ENCODE assay signal across 1 cellular context in the genomic region with DNA sequence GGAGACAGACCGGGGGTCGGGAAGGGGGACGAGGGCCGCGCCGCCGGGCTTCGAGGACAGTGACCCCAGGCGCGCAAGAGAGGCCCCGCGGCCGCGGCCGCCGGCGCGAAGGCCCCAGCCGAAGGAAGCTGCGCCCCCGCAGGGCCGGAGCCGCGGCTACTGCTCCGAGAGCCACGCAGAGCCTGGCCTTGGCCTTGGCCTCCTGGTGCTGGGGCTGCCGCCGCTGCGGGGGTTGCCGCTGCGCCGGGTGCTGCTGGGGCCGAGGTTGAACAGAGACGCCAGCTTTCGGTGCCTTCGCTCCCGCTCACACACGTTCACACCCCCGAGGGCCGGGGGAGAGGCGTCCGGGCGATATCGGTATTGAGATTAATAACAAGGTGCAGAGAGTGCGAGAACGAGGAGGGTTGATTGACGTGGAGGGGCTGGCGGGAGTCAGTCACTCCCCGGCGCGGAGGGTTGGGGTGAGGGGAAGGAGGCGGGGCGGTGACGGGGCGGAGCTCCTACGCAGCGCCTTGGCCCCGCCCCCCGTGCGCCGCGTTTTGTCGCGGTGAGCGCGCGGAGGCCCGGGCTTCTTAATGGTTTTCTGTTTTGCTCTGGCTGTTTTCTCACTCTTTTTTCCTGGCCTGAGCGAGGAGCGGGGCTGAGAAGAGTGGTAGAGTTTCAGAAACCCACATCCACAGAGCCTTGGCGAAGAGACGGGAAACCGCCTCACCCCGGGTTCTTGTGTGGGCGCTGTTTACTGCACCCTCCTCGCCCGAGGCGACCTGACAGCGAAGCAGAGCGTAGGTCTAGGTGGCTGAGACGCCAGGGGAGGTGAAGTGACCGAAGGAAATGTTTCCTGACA.
TF ChIP-seq lines count a peak whose summit lies in the region.

No MANE protein-coding gene starts in this region.

TF ChIP-seq in GM12878, 131 proteins besides CTCF, POLR2A, EP300 and RAD21 (continued from another document and continues in another):
- peak in 1 of 2 experiments; percentile 8; a peak in 1 of 4 replicates for TF ChIP-seq BHLHE40 (IDR thresholded peaks at IDR 0.05; ENCODE audit: borderline replicate concordance in 1 of 2, low read depth in 2 of 2, low read length in 1 of 2)
- peak; percentile 37 for TF ChIP-seq BACH1 (IDR thresholded peaks at IDR 0.05; ENCODE audit: borderline replicate concordance)
- peak; percentile 76; the same call in 1 of the 2 replicates for TF ChIP-seq HDGF (IDR thresholded peaks at IDR 0.05)
- TF ChIP-seq, protein P1, sequence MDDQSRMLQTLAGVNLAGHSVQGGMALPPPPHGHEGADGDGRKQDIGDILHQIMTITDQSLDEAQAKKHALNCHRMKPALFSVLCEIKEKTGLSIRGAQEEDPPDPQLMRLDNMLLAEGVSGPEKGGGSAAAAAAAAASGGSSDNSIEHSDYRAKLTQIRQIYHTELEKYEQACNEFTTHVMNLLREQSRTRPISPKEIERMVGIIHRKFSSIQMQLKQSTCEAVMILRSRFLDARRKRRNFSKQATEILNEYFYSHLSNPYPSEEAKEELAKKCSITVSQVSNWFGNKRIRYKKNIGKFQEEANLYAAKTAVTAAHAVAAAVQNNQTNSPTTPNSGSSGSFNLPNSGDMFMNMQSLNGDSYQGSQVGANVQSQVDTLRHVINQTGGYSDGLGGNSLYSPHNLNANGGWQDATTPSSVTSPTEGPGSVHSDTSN (IDR thresholded peaks at IDR 0.05; ENCODE audit: insufficient replicate concordance, low read depth, low read length): peak; percentile 93
- TF ChIP-seq, protein P2, sequence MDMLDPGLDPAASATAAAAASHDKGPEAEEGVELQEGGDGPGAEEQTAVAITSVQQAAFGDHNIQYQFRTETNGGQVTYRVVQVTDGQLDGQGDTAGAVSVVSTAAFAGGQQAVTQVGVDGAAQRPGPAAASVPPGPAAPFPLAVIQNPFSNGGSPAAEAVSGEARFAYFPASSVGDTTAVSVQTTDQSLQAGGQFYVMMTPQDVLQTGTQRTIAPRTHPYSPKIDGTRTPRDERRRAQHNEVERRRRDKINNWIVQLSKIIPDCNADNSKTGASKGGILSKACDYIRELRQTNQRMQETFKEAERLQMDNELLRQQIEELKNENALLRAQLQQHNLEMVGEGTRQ (IDR thresholded peaks at IDR 0.05; ENCODE audit: borderline replicate concordance, low read depth, low read length): no peak
- TF ChIP-seq NR2F1 (conservative IDR thresholded peaks at IDR 0.05): peak; percentile 60; the same call in 1 of the 2 replicates
- 0 out of 2 replicates have a peak, but pooled peaks have one; percentile 47 for TF ChIP-seq ZNF207 (IDR thresholded peaks at IDR 0.05; ENCODE audit: borderline replicate concordance)
- TF ChIP-seq NBN (IDR thresholded peaks at IDR 0.05): peak; percentile 60; the same call in 1 of the 2 replicates
- no peak; the same call in 1 of the 2 replicates for TF ChIP-seq STAT1 (conservative IDR thresholded peaks at IDR 0.05)
- TF ChIP-seq KLF5 (IDR thresholded peaks at IDR 0.05; ENCODE audit: partially characterized antibody): peak; percentile 26
- TF ChIP-seq SMARCA5 (IDR thresholded peaks at IDR 0.05): peak; percentile 17; the same call in 1 of the 2 replicates
- TF ChIP-seq, protein P3, sequence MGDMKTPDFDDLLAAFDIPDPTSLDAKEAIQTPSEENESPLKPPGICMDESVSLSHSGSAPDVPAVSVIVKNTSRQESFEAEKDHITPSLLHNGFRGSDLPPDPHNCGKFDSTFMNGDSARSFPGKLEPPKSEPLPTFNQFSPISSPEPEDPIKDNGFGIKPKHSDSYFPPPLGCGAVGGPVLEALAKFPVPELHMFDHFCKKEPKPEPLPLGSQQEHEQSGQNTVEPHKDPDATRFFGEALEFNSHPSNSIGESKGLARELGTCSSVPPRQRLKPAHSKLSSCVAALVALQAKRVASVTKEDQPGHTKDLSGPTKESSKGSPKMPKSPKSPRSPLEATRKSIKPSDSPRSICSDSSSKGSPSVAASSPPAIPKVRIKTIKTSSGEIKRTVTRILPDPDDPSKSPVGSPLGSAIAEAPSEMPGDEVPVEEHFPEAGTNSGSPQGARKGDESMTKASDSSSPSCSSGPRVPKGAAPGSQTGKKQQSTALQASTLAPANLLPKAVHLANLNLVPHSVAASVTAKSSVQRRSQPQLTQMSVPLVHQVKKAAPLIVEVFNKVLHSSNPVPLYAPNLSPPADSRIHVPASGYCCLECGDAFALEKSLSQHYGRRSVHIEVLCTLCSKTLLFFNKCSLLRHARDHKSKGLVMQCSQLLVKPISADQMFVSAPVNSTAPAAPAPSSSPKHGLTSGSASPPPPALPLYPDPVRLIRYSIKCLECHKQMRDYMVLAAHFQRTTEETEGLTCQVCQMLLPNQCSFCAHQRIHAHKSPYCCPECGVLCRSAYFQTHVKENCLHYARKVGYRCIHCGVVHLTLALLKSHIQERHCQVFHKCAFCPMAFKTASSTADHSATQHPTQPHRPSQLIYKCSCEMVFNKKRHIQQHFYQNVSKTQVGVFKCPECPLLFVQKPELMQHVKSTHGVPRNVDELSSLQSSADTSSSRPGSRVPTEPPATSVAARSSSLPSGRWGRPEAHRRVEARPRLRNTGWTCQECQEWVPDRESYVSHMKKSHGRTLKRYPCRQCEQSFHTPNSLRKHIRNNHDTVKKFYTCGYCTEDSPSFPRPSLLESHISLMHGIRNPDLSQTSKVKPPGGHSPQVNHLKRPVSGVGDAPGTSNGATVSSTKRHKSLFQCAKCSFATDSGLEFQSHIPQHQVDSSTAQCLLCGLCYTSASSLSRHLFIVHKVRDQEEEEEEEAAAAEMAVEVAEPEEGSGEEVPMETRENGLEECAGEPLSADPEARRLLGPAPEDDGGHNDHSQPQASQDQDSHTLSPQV (IDR thresholded peaks at IDR 0.05): no peak
- no peak for TF ChIP-seq NRF1 (conservative IDR thresholded peaks at IDR 0.05; ENCODE audit: low read depth, low read length)
- TF ChIP-seq, protein P4, sequence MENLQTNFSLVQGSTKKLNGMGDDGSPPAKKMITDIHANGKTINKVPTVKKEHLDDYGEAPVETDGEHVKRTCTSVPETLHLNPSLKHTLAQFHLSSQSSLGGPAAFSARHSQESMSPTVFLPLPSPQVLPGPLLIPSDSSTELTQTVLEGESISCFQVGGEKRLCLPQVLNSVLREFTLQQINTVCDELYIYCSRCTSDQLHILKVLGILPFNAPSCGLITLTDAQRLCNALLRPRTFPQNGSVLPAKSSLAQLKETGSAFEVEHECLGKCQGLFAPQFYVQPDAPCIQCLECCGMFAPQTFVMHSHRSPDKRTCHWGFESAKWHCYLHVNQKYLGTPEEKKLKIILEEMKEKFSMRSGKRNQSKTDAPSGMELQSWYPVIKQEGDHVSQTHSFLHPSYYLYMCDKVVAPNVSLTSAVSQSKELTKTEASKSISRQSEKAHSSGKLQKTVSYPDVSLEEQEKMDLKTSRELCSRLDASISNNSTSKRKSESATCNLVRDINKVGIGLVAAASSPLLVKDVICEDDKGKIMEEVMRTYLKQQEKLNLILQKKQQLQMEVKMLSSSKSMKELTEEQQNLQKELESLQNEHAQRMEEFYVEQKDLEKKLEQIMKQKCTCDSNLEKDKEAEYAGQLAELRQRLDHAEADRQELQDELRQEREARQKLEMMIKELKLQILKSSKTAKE (IDR thresholded peaks at IDR 0.05; ENCODE audit: low read depth, poor library complexity, severe bottlenecking): peak; percentile 47
- TF ChIP-seq ZNF24 (IDR thresholded peaks at IDR 0.05): no peak
- TF ChIP-seq, protein P5, sequence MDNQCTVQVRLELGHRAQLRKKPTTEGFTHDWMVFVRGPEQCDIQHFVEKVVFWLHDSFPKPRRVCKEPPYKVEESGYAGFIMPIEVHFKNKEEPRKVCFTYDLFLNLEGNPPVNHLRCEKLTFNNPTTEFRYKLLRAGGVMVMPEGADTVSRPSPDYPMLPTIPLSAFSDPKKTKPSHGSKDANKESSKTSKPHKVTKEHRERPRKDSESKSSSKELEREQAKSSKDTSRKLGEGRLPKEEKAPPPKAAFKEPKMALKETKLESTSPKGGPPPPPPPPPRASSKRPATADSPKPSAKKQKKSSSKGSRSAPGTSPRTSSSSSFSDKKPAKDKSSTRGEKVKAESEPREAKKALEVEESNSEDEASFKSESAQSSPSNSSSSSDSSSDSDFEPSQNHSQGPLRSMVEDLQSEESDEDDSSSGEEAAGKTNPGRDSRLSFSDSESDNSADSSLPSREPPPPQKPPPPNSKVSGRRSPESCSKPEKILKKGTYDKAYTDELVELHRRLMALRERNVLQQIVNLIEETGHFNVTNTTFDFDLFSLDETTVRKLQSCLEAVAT (IDR thresholded peaks at IDR 0.05): 0 out of 2 replicates have a peak, but pooled peaks have one; percentile 31
- TF ChIP-seq, protein P6, sequence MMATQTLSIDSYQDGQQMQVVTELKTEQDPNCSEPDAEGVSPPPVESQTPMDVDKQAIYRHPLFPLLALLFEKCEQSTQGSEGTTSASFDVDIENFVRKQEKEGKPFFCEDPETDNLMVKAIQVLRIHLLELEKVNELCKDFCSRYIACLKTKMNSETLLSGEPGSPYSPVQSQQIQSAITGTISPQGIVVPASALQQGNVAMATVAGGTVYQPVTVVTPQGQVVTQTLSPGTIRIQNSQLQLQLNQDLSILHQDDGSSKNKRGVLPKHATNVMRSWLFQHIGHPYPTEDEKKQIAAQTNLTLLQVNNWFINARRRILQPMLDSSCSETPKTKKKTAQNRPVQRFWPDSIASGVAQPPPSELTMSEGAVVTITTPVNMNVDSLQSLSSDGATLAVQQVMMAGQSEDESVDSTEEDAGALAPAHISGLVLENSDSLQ (IDR thresholded peaks at IDR 0.05): peak; percentile 97
- peak; percentile 52 for TF ChIP-seq POLR2AphosphoS5 (IDR thresholded peaks at IDR 0.05; ENCODE audit: low read length)
- TF ChIP-seq SIN3A (IDR thresholded peaks at IDR 0.05; ENCODE audit: low read depth, low read length): no peak
- TF ChIP-seq KDM1A (IDR thresholded peaks at IDR 0.05; ENCODE audit: borderline replicate concordance): no peak
- no peak for TF ChIP-seq MXI1 (IDR thresholded peaks at IDR 0.05; ENCODE audit: low read depth, low read length)
- TF ChIP-seq RAD51 (IDR thresholded peaks at IDR 0.05): no peak
- TF ChIP-seq, protein P7, sequence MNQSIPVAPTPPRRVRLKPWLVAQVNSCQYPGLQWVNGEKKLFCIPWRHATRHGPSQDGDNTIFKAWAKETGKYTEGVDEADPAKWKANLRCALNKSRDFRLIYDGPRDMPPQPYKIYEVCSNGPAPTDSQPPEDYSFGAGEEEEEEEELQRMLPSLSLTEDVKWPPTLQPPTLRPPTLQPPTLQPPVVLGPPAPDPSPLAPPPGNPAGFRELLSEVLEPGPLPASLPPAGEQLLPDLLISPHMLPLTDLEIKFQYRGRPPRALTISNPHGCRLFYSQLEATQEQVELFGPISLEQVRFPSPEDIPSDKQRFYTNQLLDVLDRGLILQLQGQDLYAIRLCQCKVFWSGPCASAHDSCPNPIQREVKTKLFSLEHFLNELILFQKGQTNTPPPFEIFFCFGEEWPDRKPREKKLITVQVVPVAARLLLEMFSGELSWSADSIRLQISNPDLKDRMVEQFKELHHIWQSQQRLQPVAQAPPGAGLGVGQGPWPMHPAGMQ (IDR thresholded peaks at IDR 0.05; ENCODE audit: borderline replicate concordance): no peak
- 0 out of 2 replicates have a peak, but pooled peaks have one; percentile 14 for TF ChIP-seq MTA2 (IDR thresholded peaks at IDR 0.05; ENCODE audit: low read depth)
- peak; percentile 49 for TF ChIP-seq GATAD2B (conservative IDR thresholded peaks at IDR 0.05; ENCODE audit: low read depth)
- TF ChIP-seq ZSCAN29 (IDR thresholded peaks at IDR 0.05): peak; percentile 31; the same call in 1 of the 2 replicates
- no peak for TF ChIP-seq YY1 (IDR thresholded peaks at IDR 0.05; ENCODE audit: low read depth, low read length)
- peak; percentile 26; the same call in 1 of the 2 replicates for TF ChIP-seq CHD2 (IDR thresholded peaks at IDR 0.05; ENCODE audit: borderline replicate concordance, low read depth, low read length)
- TF ChIP-seq CREM (IDR thresholded peaks at IDR 0.05; ENCODE audit: low read depth): peak; percentile 50; the same call in 1 of the 2 replicates
- no peak for TF ChIP-seq IRF4 (IDR thresholded peaks at IDR 0.05; ENCODE audit: low read depth, low read length)
- TF ChIP-seq MYC (IDR thresholded peaks at IDR 0.05; ENCODE audit: insufficient read depth, insufficient read length, insufficient replicate concordance, low read length, severe bottlenecking): no peak
- TF ChIP-seq ASH2L (IDR thresholded peaks at IDR 0.05; ENCODE audit: borderline replicate concordance, low read depth): peak; percentile 48; the same call in 1 of the 2 replicates
- TF ChIP-seq, protein P8, sequence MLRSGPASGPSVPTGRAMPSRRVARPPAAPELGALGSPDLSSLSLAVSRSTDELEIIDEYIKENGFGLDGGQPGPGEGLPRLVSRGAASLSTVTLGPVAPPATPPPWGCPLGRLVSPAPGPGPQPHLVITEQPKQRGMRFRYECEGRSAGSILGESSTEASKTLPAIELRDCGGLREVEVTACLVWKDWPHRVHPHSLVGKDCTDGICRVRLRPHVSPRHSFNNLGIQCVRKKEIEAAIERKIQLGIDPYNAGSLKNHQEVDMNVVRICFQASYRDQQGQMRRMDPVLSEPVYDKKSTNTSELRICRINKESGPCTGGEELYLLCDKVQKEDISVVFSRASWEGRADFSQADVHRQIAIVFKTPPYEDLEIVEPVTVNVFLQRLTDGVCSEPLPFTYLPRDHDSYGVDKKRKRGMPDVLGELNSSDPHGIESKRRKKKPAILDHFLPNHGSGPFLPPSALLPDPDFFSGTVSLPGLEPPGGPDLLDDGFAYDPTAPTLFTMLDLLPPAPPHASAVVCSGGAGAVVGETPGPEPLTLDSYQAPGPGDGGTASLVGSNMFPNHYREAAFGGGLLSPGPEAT (IDR thresholded peaks at IDR 0.05; ENCODE audit: low read depth): peak; percentile 62
- peak; percentile 59 for TF ChIP-seq CREB1 (IDR thresholded peaks at IDR 0.05; ENCODE audit: low read depth)
- no peak for TF ChIP-seq KAT2A (conservative IDR thresholded peaks at IDR 0.05; ENCODE audit: control insufficient read depth, low read depth, low read length)
- TF ChIP-seq, protein P9, sequence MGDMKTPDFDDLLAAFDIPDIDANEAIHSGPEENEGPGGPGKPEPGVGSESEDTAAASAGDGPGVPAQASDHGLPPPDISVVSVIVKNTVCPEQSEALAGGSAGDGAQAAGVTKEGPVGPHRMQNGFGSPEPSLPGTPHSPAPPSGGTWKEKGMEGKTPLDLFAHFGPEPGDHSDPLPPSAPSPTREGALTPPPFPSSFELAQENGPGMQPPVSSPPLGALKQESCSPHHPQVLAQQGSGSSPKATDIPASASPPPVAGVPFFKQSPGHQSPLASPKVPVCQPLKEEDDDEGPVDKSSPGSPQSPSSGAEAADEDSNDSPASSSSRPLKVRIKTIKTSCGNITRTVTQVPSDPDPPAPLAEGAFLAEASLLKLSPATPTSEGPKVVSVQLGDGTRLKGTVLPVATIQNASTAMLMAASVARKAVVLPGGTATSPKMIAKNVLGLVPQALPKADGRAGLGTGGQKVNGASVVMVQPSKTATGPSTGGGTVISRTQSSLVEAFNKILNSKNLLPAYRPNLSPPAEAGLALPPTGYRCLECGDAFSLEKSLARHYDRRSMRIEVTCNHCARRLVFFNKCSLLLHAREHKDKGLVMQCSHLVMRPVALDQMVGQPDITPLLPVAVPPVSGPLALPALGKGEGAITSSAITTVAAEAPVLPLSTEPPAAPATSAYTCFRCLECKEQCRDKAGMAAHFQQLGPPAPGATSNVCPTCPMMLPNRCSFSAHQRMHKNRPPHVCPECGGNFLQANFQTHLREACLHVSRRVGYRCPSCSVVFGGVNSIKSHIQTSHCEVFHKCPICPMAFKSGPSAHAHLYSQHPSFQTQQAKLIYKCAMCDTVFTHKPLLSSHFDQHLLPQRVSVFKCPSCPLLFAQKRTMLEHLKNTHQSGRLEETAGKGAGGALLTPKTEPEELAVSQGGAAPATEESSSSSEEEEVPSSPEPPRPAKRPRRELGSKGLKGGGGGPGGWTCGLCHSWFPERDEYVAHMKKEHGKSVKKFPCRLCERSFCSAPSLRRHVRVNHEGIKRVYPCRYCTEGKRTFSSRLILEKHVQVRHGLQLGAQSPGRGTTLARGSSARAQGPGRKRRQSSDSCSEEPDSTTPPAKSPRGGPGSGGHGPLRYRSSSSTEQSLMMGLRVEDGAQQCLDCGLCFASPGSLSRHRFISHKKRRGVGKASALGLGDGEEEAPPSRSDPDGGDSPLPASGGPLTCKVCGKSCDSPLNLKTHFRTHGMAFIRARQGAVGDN (IDR thresholded peaks at IDR 0.05): peak; percentile 35; the same call in 1 of the 2 replicates
- peak; percentile 21 for TF ChIP-seq RELA (IDR thresholded peaks at IDR 0.05; ENCODE audit: borderline replicate concordance, partially characterized antibody)
